8 cellular contexts compared by ENCODE assay signal in genomic region chr10:121927841-121928527, GRCh38. TPM values are rescaled to one million over a fixed set of nuclear protein-coding genes. Genes with fewer than 3 reads are reported as not detected.
DNase-seq lines count a peak whose midpoint lies in the region; ATAC-seq and TF ChIP-seq lines count a peak whose summit lies in the region.

TSS of gene ATE1 (minus strand) at chr10:121928031. CDS start at chr10:121927949, 82 bp downstream.

- H3K4me1 ChIP-seq in GM23338 (ENCODE audit: insufficient read depth): peaks cover 3% of the 10 kb centered on the region; the same call in 1 of the 2 replicates

- H3K9me3 Mint-ChIP-seq in GM23338: no peaks in the 10 kb centered on the region
- H3K9me3 Mint-ChIP-seq in natural killer cell treated with Interleukin-12 subunit alpha and Interleukin-12 subunit beta and Interleukin-15 and Interleukin-18, amount 100 ng/mL, for 72 hours: no peaks in the 10 kb centered on the region

- no peaks in the 10 kb centered on the region for H3K9me2 ChIP-seq in GM23338 (ENCODE audit: insufficient read depth)

- 0 out of 2 replicates have a peak, but pooled peaks cover 3% of the 10 kb centered on the region for H4K20me1 ChIP-seq in GM23338 (replicated peaks; ENCODE audit: insufficient read depth)

- ATAC-seq in GM23338: peak; percentile 92
- ATAC-seq in natural killer cell treated with Interleukin-12 subunit alpha and Interleukin-12 subunit beta and Interleukin-15 and Interleukin-18, amount 100 ng/mL, for 72 hours: peak; percentile 98

- H3K36me3 ChIP-seq in GM23338 (ENCODE audit: insufficient read depth): no peaks in the 10 kb centered on the region

- H3K4me1 Mint-ChIP-seq in GM23338: peaks cover 13% of the 10 kb centered on the region
- peaks cover 15 to 17% of the 10 kb centered on the region in 2 donors for H3K4me1 Mint-ChIP-seq in natural killer cell treated with Interleukin-12 subunit alpha and Interleukin-12 subunit beta and Interleukin-15 and Interleukin-18, amount 100 ng/mL, for 72 hours (ENCODE audit: low read depth in 2 of 2)

- peak within 1 kb of the TSS; percentile 96 for H3K27ac Mint-ChIP-seq in GM23338
- H3K27ac Mint-ChIP-seq in natural killer cell treated with Interleukin-12 subunit alpha and Interleukin-12 subunit beta and Interleukin-15 and Interleukin-18, amount 100 ng/mL, for 72 hours: peak within 1 kb of the TSS; percentile 83 to 94

- peak within 1 kb of the TSS; percentile 96 for H3K27ac ChIP-seq in GM23338 (ENCODE audit: low read depth)

- H2AFZ ChIP-seq in GM23338: peak within 1 kb of the TSS; percentile 81

- peak within 1 kb of the TSS; percentile 91 for H3K4me3 Mint-ChIP-seq in GM23338
- peak within 1 kb of the TSS; percentile 93 for H3K4me3 Mint-ChIP-seq in natural killer cell treated with Interleukin-12 subunit alpha and Interleukin-12 subunit beta and Interleukin-15 and Interleukin-18, amount 100 ng/mL, for 72 hours

- H3K4me3 ChIP-seq in GM23338 (peak within 1 kb of the TSS; percentile 92), fibroblast of pulmonary artery (replicated peaks; ENCODE audit: low read depth, low read length) (peak within 1 kb of the TSS; percentile 90)

- H3K4me2 ChIP-seq in GM23338: peak within 1 kb of the TSS; percentile 93

- TF ChIP-seq CTCF in GM23338 (conservative IDR thresholded peaks at IDR 0.05; ENCODE audit: low read depth in 2 of 2) (no peak), fibroblast of pulmonary artery (IDR thresholded peaks at IDR 0.05; ENCODE audit: low read length, missing control alignments) (no peak)

- DNase-seq in EH (ENCODE audit: low read depth) (peak; percentile 94), GM23338 (ENCODE audit: low spot score) (peak; percentile 96), LHCN-M2 (ENCODE audit: low read depth) (peak; percentile 93), SHP77 (lab: John Stamatoyannopoulos, UW) (peak; percentile 79 to 91), fibroblast of pulmonary artery (ENCODE audit: low read depth) (peak; percentile 94)
- DNase-seq in activated effector memory CD4-positive, alpha-beta T cell treated with Interleukin-2 at 50 U/mL for 16 hours: peak; percentile 75
- DNase-seq in natural killer cell treated with Interleukin-12 subunit alpha and Interleukin-12 subunit beta and Interleukin-15 and Interleukin-18, amount 100 ng/mL, for 72 hours (ENCODE audit: low spot score): peak; percentile 85
- peak; percentile 77 for DNase-seq in stimulated activated naive CD4-positive, alpha-beta T cell treated with Interleukin-2 at 50 U/mL for 16 hours (lab: John Stamatoyannopoulos, UW)

- H3K27me3 Mint-ChIP-seq in GM23338 (ENCODE audit: insufficient read depth, low read depth, poor library complexity): peaks cover 14% of the 10 kb centered on the region
- no peaks in the 10 kb centered on the region for H3K27me3 Mint-ChIP-seq in natural killer cell treated with Interleukin-12 subunit alpha and Interleukin-12 subunit beta and Interleukin-15 and Interleukin-18, amount 100 ng/mL, for 72 hours

- H3K36me3 Mint-ChIP-seq in GM23338 (ENCODE audit: low read depth): peaks cover 6% of the 10 kb centered on the region
- no peaks in the 10 kb centered on the region for H3K36me3 Mint-ChIP-seq in natural killer cell treated with Interleukin-12 subunit alpha and Interleukin-12 subunit beta and Interleukin-15 and Interleukin-18, amount 100 ng/mL, for 72 hours

- no peaks in the 10 kb centered on the region for H3F3A ChIP-seq in GM23338 (replicated peaks; ENCODE audit: low read depth)

- peaks cover 44% of the 10 kb centered on the region for H3K79me2 ChIP-seq in GM23338 (replicated peaks; ENCODE audit: insufficient read depth)

- no peaks in the 10 kb centered on the region for H3K27me3 ChIP-seq in GM23338 (ENCODE audit: insufficient read depth)

TF ChIP-seq in GM23338, 12 proteins besides CTCF, POLR2A, EP300 and RAD21 (continues in another document):
- TF ChIP-seq EZH2 (IDR thresholded peaks at IDR 0.05; ENCODE audit: low read depth, unreplicated experiment) (no peak), POLR2AphosphoS5 (IDR thresholded peaks at IDR 0.05; ENCODE audit: low read depth) (peak; percentile 92), ZNF462 (CRISPR knock-in tag; IDR thresholded peaks at IDR 0.05) (no peak), EZH2phosphoT487 (IDR thresholded peaks at IDR 0.05; ENCODE audit: unreplicated experiment) (no peak), JUNB (IDR thresholded peaks at IDR 0.05; ENCODE audit: unreplicated experiment) (no peak), ETS1 (IDR thresholded peaks at IDR 0.05) (peak; percentile 46; the same call in 1 of the 2 replicates), ZNF114 (CRISPR knock-in tag; IDR thresholded peaks at IDR 0.05) (no peak)

RNA-seq across cellular contexts. Expression of gene ATE1, which starts in this region (rescaled TPM):
- total RNA-seq in GM23338 (2014; rRNA removed; shearing (Covaris generic)): 24.5 and 26.1 TPM in 2 replicates
- polyA plus RNA-seq in GM23338 (2016; fragmentation: Nextera tagmentation; extraction: Ambion mirVana): 17.4 and 20.4 TPM in 2 replicates
- 21.1 and 27.1 TPM in 2 replicates for total RNA-seq in LHCN-M2 (2014; rRNA removed)
- 5.2 TPM for polyA plus RNA-seq in LHCN-M2 (2012)
- 10 to 100 TPM; 27.7 to 32.6 TPM for total RNA-seq in natural killer cell treated with Interleukin-12 subunit alpha and Interleukin-12 subunit beta and Interleukin-15 and Interleukin-18, amount 100 ng/mL, for 72 hours

Comparison
In these comparisons a context has a peak if more than half of its experiments do, and no peak if none do; other contexts are left out.
1. Peak in every context shown above with its lines: DNase-seq, ATAC-seq, H3K4me3 ChIP-seq and H3K27ac ChIP-seq.